8 cellular contexts compared by ENCODE assay signal in the genomic region with DNA sequence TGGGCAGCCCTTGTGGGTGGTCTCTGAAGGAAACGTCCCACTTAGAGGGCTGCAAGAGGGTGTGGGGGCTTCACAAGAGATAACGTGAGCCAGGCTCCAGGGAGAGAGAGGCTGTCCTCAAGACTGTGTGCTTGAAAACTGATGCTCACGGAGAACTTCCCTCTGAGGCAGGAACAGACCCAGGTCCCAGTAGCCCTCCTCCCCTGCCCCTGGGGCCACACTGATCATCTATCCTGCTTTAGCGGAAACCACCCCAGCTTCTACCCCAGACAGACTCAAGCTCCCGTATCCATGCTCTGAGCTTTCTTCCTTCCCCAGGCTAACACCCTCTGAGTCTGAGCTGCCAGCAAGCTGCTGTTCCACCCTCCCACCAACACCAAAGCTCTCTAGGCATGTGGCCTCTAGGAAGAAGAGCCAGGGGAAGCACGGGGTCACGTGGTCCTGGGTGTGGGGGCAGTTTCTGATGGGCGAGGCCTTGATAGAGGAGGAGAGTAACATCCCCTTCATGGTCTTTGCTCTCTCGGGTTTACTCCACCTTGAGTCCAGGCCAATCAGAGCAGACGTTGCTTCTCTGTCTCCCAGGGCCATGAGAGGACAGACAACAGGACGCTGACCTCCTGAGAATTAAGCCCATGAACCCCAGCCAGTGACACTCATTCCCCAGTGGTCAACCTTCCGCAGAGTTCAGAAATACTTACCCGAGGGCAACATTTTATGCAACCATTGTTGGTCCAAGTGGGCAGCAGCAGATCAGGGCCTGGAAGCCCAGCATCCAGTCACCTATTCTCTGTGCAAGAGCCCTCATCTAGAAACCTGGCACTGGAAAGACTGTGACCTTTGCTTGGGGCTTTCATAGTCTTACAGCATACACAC. TPM values are rescaled to one million over a fixed set of nuclear protein-coding genes. Genes with fewer than 3 reads are reported as not detected.
A peak's percentile ranks its signal among the peaks of the same experiment; 100 is the strongest.
DNase-seq lines count a peak whose midpoint lies in the region; ATAC-seq and TF ChIP-seq lines count a peak whose summit lies in the region.

No MANE protein-coding gene starts in this region.

- no peaks in the 10 kb centered on the region for H3K9me2 ChIP-seq in Loucy (replicated peaks; ENCODE audit: low read depth, low read length)

- peak overlapping the region; percentile 88 to 98 (median 96) for H3K27ac Mint-ChIP-seq in naive B cell

- intact Hi-C loops in thyroid gland (cut with DNase I): no loop called here

- TF ChIP-seq CTCF in Loucy (conservative IDR thresholded peaks at IDR 0.05; ENCODE audit: low read length) (no peak), epithelial cell of esophagus (IDR thresholded peaks at IDR 0.05; ENCODE audit: insufficient read depth, low read depth, low read length, missing control alignments) (no peak), thyroid gland (IDR thresholded peaks at IDR 0.05) (no peak)

- in situ Hi-C loops in HAP-1 (cut with MboI; ENCODE audit: low sequenced_read_pairs): loop anchor here (10.0 kb wide), 1 partner anchor 81 kb away; no protein-coding TSS in a partner anchor

- peaks cover 33% of the 10 kb centered on the region for H3K79me2 ChIP-seq in Loucy (ENCODE audit: insufficient read depth, low read length)

- H3K4me1 ChIP-seq in HAP-1 (peaks cover 11% of the 10 kb centered on the region), Loucy (ENCODE audit: insufficient read depth, low read length, poor library complexity, severe bottlenecking) (peaks cover 26% of the 10 kb centered on the region), thyroid gland (peaks cover 10 to 29% of the 10 kb centered on the region in 2 donors)

- peak overlapping the region; percentile 99 for H3K9ac ChIP-seq in Loucy (ENCODE audit: low read depth, low read length, poor library complexity, severe bottlenecking)

- H3K27me3 Mint-ChIP-seq in naive B cell: no peaks in the 10 kb centered on the region

- peaks cover 0 to 14% of the 10 kb centered on the region in 2 donors for H3K36me3 Mint-ChIP-seq in naive B cell

- 39 to 48% methylated on average over 9 of the region's 13 CpGs for WGBS in thyroid gland, 2 donors

- H3K27me3 ChIP-seq in HAP-1 (ENCODE audit: low read depth) (no peaks in the 10 kb centered on the region), Loucy (ENCODE audit: insufficient read depth, low read length, poor library complexity, severe bottlenecking) (no peaks in the 10 kb centered on the region), thyroid gland (no peaks in the 10 kb centered on the region)

- H3K27ac ChIP-seq in thyroid gland: peak overlapping the region; percentile 92 to 99 (median 94)

- peak; percentile 49 to 55 for ATAC-seq in naive B cell (ENCODE audit: low read depth in 2 of 2)

- H3F3A ChIP-seq in Loucy (ENCODE audit: low read depth): no peaks in the 10 kb centered on the region; the same call in 1 of the 2 replicates

- no peaks in the 10 kb centered on the region for H3K9me3 Mint-ChIP-seq in naive B cell

- no peak overlapping the region for H2AFZ ChIP-seq in Loucy (ENCODE audit: low read length)

- H3K4me3 ChIP-seq in HAP-1: peak overlapping the region; percentile 97
- H3K4me3 ChIP-seq in Loucy (ENCODE audit: low read length, poor library complexity, severe bottlenecking): peak overlapping the region; percentile 93
- H3K4me3 ChIP-seq in epithelial cell of esophagus (ENCODE audit: low read length): peak overlapping the region; percentile 79
- peak overlapping the region in 2 of 3 donors; percentile 79 to 88 for H3K4me3 ChIP-seq in thyroid gland (replicated peaks in 1 of 3)

- no peaks in the 10 kb centered on the region for H4K20me1 ChIP-seq in Loucy (ENCODE audit: insufficient read depth, low read length, poor library complexity, severe bottlenecking)

- H3K36me3 ChIP-seq in HAP-1 (replicated peaks) (peaks cover 35% of the 10 kb centered on the region), Loucy (ENCODE audit: insufficient read depth, low read length) (no peaks in the 10 kb centered on the region; the same call in 1 of the 2 replicates), thyroid gland (peaks cover 0 to 13% of the 10 kb centered on the region in 2 donors)

- H3K4me3 Mint-ChIP-seq in naive B cell: peak overlapping the region; percentile 96 to 100 (median 99)

- peak overlapping the region; percentile 90 for H3K4me2 ChIP-seq in Loucy (ENCODE audit: low read depth, low read length, poor library complexity, severe bottlenecking)

- peak in 1 of 2 donors; percentile 12 for TF ChIP-seq POLR2A in thyroid gland (IDR thresholded peaks at IDR 0.05)

- H3K4me1 Mint-ChIP-seq in naive B cell: peaks cover 30 to 51% (median 42%) of the 10 kb centered on the region in 3 donors

- DNase-seq in DMS 273 (lab: John Stamatoyannopoulos, UW; ENCODE audit: unreplicated experiment) (peak; percentile 55), DMS 273 treated with DMSO at 0.1 percent for 48 hours (lab: John Stamatoyannopoulos, UW) (no peak), HAP-1 (ENCODE audit: low spot score in 2 of 2) (peak; percentile 48 to 83), epithelial cell of esophagus (ENCODE audit: low read depth) (no peak), naive B cell (peak; percentile 54), thyroid gland (peak; percentile 27 to 29)
- peak; percentile 27 for DNase-seq in activated CD4-positive, CD25-positive, alpha-beta regulatory T cell treated with anti-CD3 and anti-CD28 coated beads, Interleukin-2, amount 50 U/mL, for 16 hours (ENCODE audit: low read depth, low spot score)

- H3K9me3 ChIP-seq in HAP-1 (no peaks in the 10 kb centered on the region), Loucy (ENCODE audit: insufficient read depth, low read depth, low read length) (no peaks in the 10 kb centered on the region), thyroid gland (no peaks in the 10 kb centered on the region)

RNA-seq across cellular contexts. Expression of a gene that starts 1.3 kb away (rescaled TPM):
- 10 to 100 TPM; 26.5 to 48.0 (median 36.8) TPM for polyA plus RNA-seq in naive B cell (ENCODE audit: low read depth in 6 of 6)
- total RNA-seq in thyroid gland: 10 to 100 TPM; 29.8 to 47.4 (median 39.3) TPM

RNA-seq across cellular contexts. Expression of a gene that starts 19.1 kb away (rescaled TPM):
- polyA plus RNA-seq in naive B cell (ENCODE audit: low read depth in 6 of 6): 100 to 1,000 TPM in 1 of 6 donors, 10 to 100 TPM in 5; 65.8 to 106 (median 78.5) TPM
- 100 to 1,000 TPM in 3 of 4 donors, 10 to 100 TPM in 1; 90.6 to 155 (median 132) TPM for total RNA-seq in thyroid gland

RNA-seq across cellular contexts. Expression of a gene that starts 19.3 kb away (rescaled TPM):
- 1 to 10 TPM; 2.3 to 8.9 (median 6.4) TPM for polyA plus RNA-seq in naive B cell (ENCODE audit: low read depth in 6 of 6)
- 10 to 100 TPM in 2 of 4 donors, 1 to 10 TPM in 2; 2.1 to 11.7 (median 8.4) TPM for total RNA-seq in thyroid gland

RNA-seq across cellular contexts. Expression of a gene that starts 24.1 kb away (rescaled TPM):
- polyA plus RNA-seq in naive B cell (ENCODE audit: low read depth in 6 of 6): 1 to 10 TPM in 1 of 6 donors, not detected in 5; 1.1 TPM
- under 1 TPM in 1 of 4 donors, not detected in 3; 0.29 TPM for total RNA-seq in thyroid gland

RNA-seq across cellular contexts. Expression of a gene that starts 35.0 kb away (rescaled TPM):
- 1 to 10 TPM in 1 of 6 donors, under 1 TPM in 4, not detected in 1; 0.29 to 1.4 (median 0.53) TPM for polyA plus RNA-seq in naive B cell (ENCODE audit: low read depth in 6 of 6)
- total RNA-seq in thyroid gland: 1 to 10 TPM in 2 of 4 donors, under 1 TPM in 1, not detected in 1; 0.63 to 3.5 (median 2.7) TPM

Comparison
In these comparisons a context has a peak if more than half of its experiments do, and no peak if none do; other contexts are left out.
1. DNase-seq: peak in DMS 273 (single experiment), HAP-1 (2 of 2), activated CD4-positive, CD25-positive, alpha-beta regulatory T cell treated with anti-CD3 and anti-CD28 coated beads, Interleukin-2, amount 50 U/mL, for 16 hours (single experiment), naive B cell (single experiment) and thyroid gland (2 of 2); none in DMS 273 treated with DMSO at 0.1 percent for 48 hours (single experiment) and epithelial cell of esophagus (single experiment).
2. Peak in every context shown above with its lines, with median percentiles within 50 percentile points of each other: H3K4me3 ChIP-seq.